15 cellular contexts compared by ENCODE assay signal in the genomic region with DNA sequence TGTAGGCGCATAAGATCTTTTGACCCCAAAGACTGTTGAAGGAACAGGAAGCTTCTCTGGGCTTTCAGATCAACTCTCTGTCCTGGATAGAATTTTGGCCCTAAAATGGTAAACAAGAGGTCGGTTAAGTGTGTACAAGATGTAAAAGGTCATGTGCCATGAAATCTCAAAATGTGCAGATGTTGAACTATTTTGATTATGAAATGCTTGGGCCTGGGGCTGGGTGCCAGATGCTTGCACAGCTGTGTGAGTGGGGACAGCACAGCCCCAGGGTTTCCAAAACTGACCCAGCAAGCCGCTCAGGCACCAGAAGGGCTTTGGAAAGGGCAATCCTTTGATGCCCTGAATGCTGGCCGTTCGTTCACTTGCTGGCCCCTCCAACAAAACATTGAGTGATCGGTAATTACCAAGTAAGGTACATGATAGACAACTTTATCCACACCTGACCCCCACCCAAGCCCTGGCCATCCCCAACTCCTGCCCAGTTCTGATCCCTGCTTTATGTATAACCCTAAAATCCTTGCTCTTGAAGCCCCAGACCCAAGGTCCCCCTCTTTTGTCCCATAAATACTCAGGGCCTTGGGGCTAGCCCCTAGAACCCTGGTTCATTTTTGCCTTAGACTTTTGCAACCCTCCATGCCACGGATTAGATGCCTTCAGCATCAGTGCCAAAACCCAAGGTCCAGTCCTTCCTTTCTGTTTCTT. TPM values are rescaled to one million over a fixed set of nuclear protein-coding genes. Genes with fewer than 3 reads are reported as not detected.
A peak's percentile ranks its signal among the peaks of the same experiment; 100 is the strongest.
DNase-seq lines count a peak whose midpoint lies in the region; TF ChIP-seq lines count a peak whose summit lies in the region.
"Had no signal": no experiment of that assay in that cellular context is flagged by ENCODE, and none has a peak within 500 bp of the region (broad histone marks: within the 10 kb centered on the region; RNA-seq: fewer than 3 reads in every experiment).

No MANE protein-coding gene starts in this region.

- 78 to 80% methylated on average over 7 of the region's 7 CpGs for WGBS in tibial nerve, 2 donors
- WGBS in prostate gland = 87% methylated on average over 7 of the region's 7 CpGs

- peak overlapping the region; percentile 14 for H3K27ac Mint-ChIP-seq in activated CD4-positive, alpha-beta memory T cell treated with anti-CD3 and anti-CD28 coated beads for 36 hours
- no peak overlapping the region for H3K27ac Mint-ChIP-seq in activated CD4-positive, alpha-beta memory T cell treated with anti-CD3 and anti-CD28 coated beads, Interleukin-2, amount 10 ng/mL, durations not matched to agents 7 days and 5 days
- H3K27ac Mint-ChIP-seq: activated T-cell treated with anti-CD3 and anti-CD28 coated beads, Interleukin-2, amount 50 U/mL, for 72 hours; CD14-positive monocyte had no signal

- H3K4me1 Mint-ChIP-seq in activated CD4-positive, alpha-beta memory T cell treated with anti-CD3 and anti-CD28 coated beads for 36 hours (ENCODE audit: low read depth) = peaks cover 11% of the 10 kb centered on the region
- H3K4me1 Mint-ChIP-seq in activated CD4-positive, alpha-beta memory T cell treated with anti-CD3 and anti-CD28 coated beads, Interleukin-2, amount 10 ng/mL, durations not matched to agents 7 days and 5 days = peaks cover 20% of the 10 kb centered on the region

- POLR2A ChIA-PET in activated CD4-positive, alpha-beta memory T cell treated with anti-CD3 and anti-CD28 coated beads for 36 hours (lab: Charles Lee) = no interaction called here
- POLR2A ChIA-PET in activated CD4-positive, alpha-beta memory T cell treated with anti-CD3 and anti-CD28 coated beads, Interleukin-2, amount 10 ng/mL, durations not matched to agents 7 days and 5 days (lab: Charles Lee) = no interaction called here

- CTCF ChIA-PET in activated CD4-positive, alpha-beta memory T cell treated with anti-CD3 and anti-CD28 coated beads for 36 hours (lab: Charles Lee) = no interaction called here
- CTCF ChIA-PET in activated CD4-positive, alpha-beta memory T cell treated with anti-CD3 and anti-CD28 coated beads, Interleukin-2, amount 10 ng/mL, durations not matched to agents 7 days and 5 days (lab: Charles Lee) = no interaction called here

- DNase-seq in activated CD4-positive, alpha-beta memory T cell treated with anti-CD3 and anti-CD28 coated beads for 36 hours = no peak
- no peak for DNase-seq in activated CD4-positive, alpha-beta memory T cell treated with anti-CD3 and anti-CD28 coated beads, Interleukin-2, amount 10 ng/mL, durations not matched to agents 7 days and 5 days
- peak; percentile 60 for DNase-seq in right atrium auricular region (ENCODE audit: low spot score)
- peak; percentile 45 to 53 for DNase-seq in tibial nerve (ENCODE audit: low spot score in 2 of 2)
- DNase-seq in NCI-H2029 (lab: John Stamatoyannopoulos, UW) = no peak
- no peak for DNase-seq in prostate gland (ENCODE audit: low spot score)
- DNase-seq: activated T-cell treated with anti-CD3 and anti-CD28 coated beads, Interleukin-2, amount 50 U/mL, for 72 hours; effector CD4-positive, alpha-beta T cell; NCI-H1436 treated with DMSO at 0.1 percent for 48 hours; spleen; stimulated activated naive CD4-positive, alpha-beta T cell; upper lobe of right lung had no signal

- peaks cover 24% of the 10 kb centered on the region for H3K27me3 Mint-ChIP-seq in activated CD4-positive, alpha-beta memory T cell treated with anti-CD3 and anti-CD28 coated beads for 36 hours
- H3K27me3 Mint-ChIP-seq in activated CD4-positive, alpha-beta memory T cell treated with anti-CD3 and anti-CD28 coated beads, Interleukin-2, amount 10 ng/mL, durations not matched to agents 7 days and 5 days = peaks cover 39% of the 10 kb centered on the region

- peak in 1 of 2 donors; percentile 37 for TF ChIP-seq EP300 in tibial nerve (IDR thresholded peaks at IDR 0.05)

- H3K4me1 ChIP-seq in right atrium auricular region (peaks cover 0 to 12% of the 10 kb centered on the region in 2 donors), tibial nerve (peaks cover 0 to 38% (median 6%) of the 10 kb centered on the region in 4 donors), prostate gland (replicated peaks) (no peaks in the 10 kb centered on the region)
- H3K4me1 ChIP-seq: breast epithelium, upper lobe of right lung had no signal

- no peaks in the 10 kb centered on the region for H3K9me3 ChIP-seq in right atrium auricular region
- peaks cover 0 to 6% (median 0%) of the 10 kb centered on the region in 4 donors for H3K9me3 ChIP-seq in tibial nerve
- H3K9me3 ChIP-seq in prostate gland = no peaks in the 10 kb centered on the region
- H3K9me3 ChIP-seq: breast epithelium, upper lobe of right lung had no signal

- H3K9me3 Mint-ChIP-seq in activated CD4-positive, alpha-beta memory T cell treated with anti-CD3 and anti-CD28 coated beads for 36 hours = peaks cover 4% of the 10 kb centered on the region
- no peaks in the 10 kb centered on the region for H3K9me3 Mint-ChIP-seq in activated CD4-positive, alpha-beta memory T cell treated with anti-CD3 and anti-CD28 coated beads, Interleukin-2, amount 10 ng/mL, durations not matched to agents 7 days and 5 days
- H3K9me3 Mint-ChIP-seq: activated T-cell treated with anti-CD3 and anti-CD28 coated beads, Interleukin-2, amount 50 U/mL, for 72 hours had no signal

- no peaks in the 10 kb centered on the region for H3K36me3 ChIP-seq in right atrium auricular region
- H3K36me3 ChIP-seq in tibial nerve = no peaks in the 10 kb centered on the region
- no peaks in the 10 kb centered on the region for H3K36me3 ChIP-seq in prostate gland
- H3K36me3 ChIP-seq: breast epithelium, spleen, upper lobe of right lung had no signal

- TF ChIP-seq POLR2A in tibial nerve (IDR thresholded peaks at IDR 0.05) (no peak), prostate gland (IDR thresholded peaks at IDR 0.05) (no peak)

- peaks cover 8 to 11% of the 10 kb centered on the region in 2 donors for H3K27me3 ChIP-seq in right atrium auricular region
- H3K27me3 ChIP-seq in tibial nerve = peaks cover 0 to 36% of the 10 kb centered on the region in 2 donors
- peaks cover 8% of the 10 kb centered on the region for H3K27me3 ChIP-seq in prostate gland (replicated peaks; ENCODE audit: insufficient read depth)

- H3K27ac ChIP-seq in right atrium auricular region (no peak overlapping the region), tibial nerve (no peak overlapping the region), prostate gland (no peak overlapping the region)
- H3K27ac ChIP-seq: spleen, upper lobe of right lung had no signal

- intact Hi-C loops in activated CD4-positive, alpha-beta memory T cell treated with anti-CD3 and anti-CD28 coated beads for 36 hours (cut with micrococcal nuclease) = no loop called here
- intact Hi-C loops in prostate gland (cut with DNase I) = no loop called here

- H3K4me3 Mint-ChIP-seq in activated CD4-positive, alpha-beta memory T cell treated with anti-CD3 and anti-CD28 coated beads for 36 hours = no peak overlapping the region
- H3K4me3 Mint-ChIP-seq in activated CD4-positive, alpha-beta memory T cell treated with anti-CD3 and anti-CD28 coated beads, Interleukin-2, amount 10 ng/mL, durations not matched to agents 7 days and 5 days = no peak overlapping the region
- H3K4me3 Mint-ChIP-seq: activated T-cell treated with anti-CD3 and anti-CD28 coated beads, Interleukin-2, amount 50 U/mL, for 72 hours; CD14-positive monocyte had no signal

- no peak overlapping the region for H3K4me3 ChIP-seq in right atrium auricular region
- no peak overlapping the region for H3K4me3 ChIP-seq in tibial nerve
- no peak overlapping the region for H3K4me3 ChIP-seq in prostate gland
- H3K4me3 ChIP-seq: breast epithelium, spleen, upper lobe of right lung had no signal

- TF ChIP-seq CTCF in right atrium auricular region (IDR thresholded peaks at IDR 0.05) = no peak
- no peak for TF ChIP-seq CTCF in tibial nerve (IDR thresholded peaks at IDR 0.05)
- no peak for TF ChIP-seq CTCF in prostate gland (IDR thresholded peaks at IDR 0.05)

- H3K36me3 Mint-ChIP-seq in activated CD4-positive, alpha-beta memory T cell treated with anti-CD3 and anti-CD28 coated beads for 36 hours = peaks cover 2% of the 10 kb centered on the region
- H3K36me3 Mint-ChIP-seq in activated CD4-positive, alpha-beta memory T cell treated with anti-CD3 and anti-CD28 coated beads, Interleukin-2, amount 10 ng/mL, durations not matched to agents 7 days and 5 days (ENCODE audit: low read depth) = no peaks in the 10 kb centered on the region
- H3K36me3 Mint-ChIP-seq: CD14-positive monocyte had no signal

RNA-seq across cellular contexts. Expression of gene TMEM239, which starts 1.9 kb away (rescaled TPM):
- not detected for total RNA-seq in activated CD4-positive, alpha-beta memory T cell treated with anti-CD3 and anti-CD28 coated beads for 36 hours
- total RNA-seq in activated CD4-positive, alpha-beta memory T cell treated with anti-CD3 and anti-CD28 coated beads, Interleukin-2, amount 10 ng/mL, durations not matched to agents 7 days and 5 days = not detected
- total RNA-seq in right atrium auricular region = not detected
- not detected for total RNA-seq in tibial nerve
- not detected for total RNA-seq in prostate gland
- total RNA-seq: activated T-cell treated with anti-CD3 and anti-CD28 coated beads, Interleukin-2, amount 50 U/mL, for 72 hours; HT1080; spleen; upper lobe of right lung had no signal

RNA-seq across cellular contexts. Expression of gene C20orf141, which starts 3.3 kb away (rescaled TPM):
- total RNA-seq in activated CD4-positive, alpha-beta memory T cell treated with anti-CD3 and anti-CD28 coated beads for 36 hours = not detected
- not detected for total RNA-seq in activated CD4-positive, alpha-beta memory T cell treated with anti-CD3 and anti-CD28 coated beads, Interleukin-2, amount 10 ng/mL, durations not matched to agents 7 days and 5 days
- total RNA-seq in right atrium auricular region = not detected
- total RNA-seq in tibial nerve = not detected
- 1 to 10 TPM in 1 of 2 donors, not detected in 1; 4.4 TPM for total RNA-seq in prostate gland
- total RNA-seq: activated T-cell treated with anti-CD3 and anti-CD28 coated beads, Interleukin-2, amount 50 U/mL, for 72 hours; breast epithelium; spleen; upper lobe of right lung had no signal

RNA-seq across cellular contexts. Expression of gene CPXM1, which starts 17.6 kb away (rescaled TPM):
- total RNA-seq in activated CD4-positive, alpha-beta memory T cell treated with anti-CD3 and anti-CD28 coated beads for 36 hours = 1 to 10 TPM; 2.3 to 2.9 TPM
- total RNA-seq in activated CD4-positive, alpha-beta memory T cell treated with anti-CD3 and anti-CD28 coated beads, Interleukin-2, amount 10 ng/mL, durations not matched to agents 7 days and 5 days = under 1 TPM; 0.20 to 0.33 TPM
- total RNA-seq in right atrium auricular region = 1 to 10 TPM; 2.9 to 4.4 TPM
- 1 to 10 TPM; 1.6 to 3.6 (median 1.9) TPM for total RNA-seq in tibial nerve
- 10 to 100 TPM in 1 of 2 donors, 1 to 10 TPM in 1; 7.4 to 35.5 TPM for total RNA-seq in prostate gland
- total RNA-seq: HT1080 had no signal

RNA-seq across cellular contexts. Expression of gene PCED1A, which starts 22.4 kb away (rescaled TPM):
- total RNA-seq in activated CD4-positive, alpha-beta memory T cell treated with anti-CD3 and anti-CD28 coated beads for 36 hours = 10 to 100 TPM; 37.0 to 40.0 TPM
- total RNA-seq in activated CD4-positive, alpha-beta memory T cell treated with anti-CD3 and anti-CD28 coated beads, Interleukin-2, amount 10 ng/mL, durations not matched to agents 7 days and 5 days = 10 to 100 TPM; 25.0 to 25.7 TPM
- total RNA-seq in right atrium auricular region = 10 to 100 TPM in 1 of 2 donors, 1 to 10 TPM in 1; 8.3 to 10.0 TPM
- total RNA-seq in tibial nerve = 10 to 100 TPM; 36.8 to 84.6 (median 62.3) TPM
- 10 to 100 TPM; 54.8 to 58.1 TPM for total RNA-seq in prostate gland

RNA-seq across cellular contexts. Expression of gene VPS16, which starts 22.5 kb away (rescaled TPM):
- 10 to 100 TPM; 51.2 to 53.0 TPM for total RNA-seq in activated CD4-positive, alpha-beta memory T cell treated with anti-CD3 and anti-CD28 coated beads for 36 hours
- 10 to 100 TPM; 49.7 to 53.0 TPM for total RNA-seq in activated CD4-positive, alpha-beta memory T cell treated with anti-CD3 and anti-CD28 coated beads, Interleukin-2, amount 10 ng/mL, durations not matched to agents 7 days and 5 days
- total RNA-seq in right atrium auricular region (10 to 100 TPM; 12.8 to 16.4 TPM), tibial nerve (10 to 100 TPM; 17.9 to 51.3 (median 31.9) TPM), prostate gland (10 to 100 TPM; 27.5 to 37.3 TPM)

Comparison
In these comparisons a context has a peak if more than half of its experiments do, and no peak if none do; other contexts are left out.
1. DNase-seq: peak in right atrium auricular region (single experiment) and tibial nerve (2 of 2); none in activated CD4-positive, alpha-beta memory T cell treated with anti-CD3 and anti-CD28 coated beads for 36 hours (single experiment), activated CD4-positive, alpha-beta memory T cell treated with anti-CD3 and anti-CD28 coated beads, Interleukin-2, amount 10 ng/mL, durations not matched to agents 7 days and 5 days (single experiment), NCI-H2029 (single experiment) and prostate gland (single experiment).